27 cellular contexts compared by ENCODE assay signal in the genomic region with DNA sequence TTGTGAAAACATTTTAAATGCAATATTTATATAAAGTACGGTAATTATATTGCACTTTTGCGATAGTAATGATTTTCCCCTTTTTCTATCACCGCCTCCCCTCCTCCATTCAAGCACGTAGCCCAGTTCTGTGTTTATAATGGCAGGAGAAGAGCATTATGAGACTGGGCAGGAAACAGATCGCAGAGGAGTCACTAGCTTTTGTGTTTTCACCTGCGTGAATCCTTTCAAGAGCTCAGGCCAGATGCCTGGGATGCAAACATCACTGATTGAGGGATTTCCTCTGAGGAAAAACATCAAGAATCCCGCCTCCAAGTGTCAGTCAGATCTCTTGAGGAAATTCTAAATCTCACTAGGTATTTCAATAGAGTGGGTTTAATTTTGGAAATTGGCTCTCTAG.
DNase-seq lines count a peak whose midpoint lies in the region; TF ChIP-seq lines count a peak whose summit lies in the region.
"Had no signal": no experiment of that assay in that cellular context is flagged by ENCODE, and none has a peak within 500 bp of the region (broad histone marks: within the 10 kb centered on the region; RNA-seq: fewer than 3 reads in every experiment).

No MANE protein-coding gene starts in this region.

- H3K4ac ChIP-seq in trophoblast cell (ENCODE audit: low read depth, low read length) = no peak overlapping the region

- H2BK120ac ChIP-seq in trophoblast cell (ENCODE audit: insufficient read depth, low read length, poor library complexity) = peak overlapping the region; percentile 81

- H3K27ac ChIP-seq in trophoblast cell (ENCODE audit: low read depth, low read length) = no peak overlapping the region
- H3K27ac ChIP-seq in esophagus squamous epithelium = no peak overlapping the region
- H3K27ac ChIP-seq: gastroesophageal sphincter, GM23248, PC-9, psoas muscle, tibial nerve had no signal

- H3K14ac ChIP-seq in trophoblast cell (ENCODE audit: low read length) = peak overlapping the region; percentile 92

- H3K23ac ChIP-seq in trophoblast cell (ENCODE audit: low read length) = no peak overlapping the region

- H3K4me1 Mint-ChIP-seq in T-helper 2 cell treated with Interferon-gamma antibody and Interleukin-4, amounts not matched to agents 5 μg/mL and 100 μg/mL, for 36 hours (ENCODE audit: low read depth) = no peaks in the 10 kb centered on the region
- H3K4me1 Mint-ChIP-seq: activated CD4-positive, alpha-beta memory T cell treated with anti-CD3 and anti-CD28 coated beads, Interleukin-2, amount 10 ng/mL, durations not matched to agents 7 days and 5 days; central memory CD8-positive, alpha-beta T cell; naive B cell had no signal

- DNase-seq in NCI-H1417 (lab: John Stamatoyannopoulos, UW) (peak in 2 of 3 experiments; percentile 12 to 46), NCI-H1417 treated with DMSO at 0.1 percent for 48 hours (lab: John Stamatoyannopoulos, UW) (no peak), NCI-H1092 treated with DMSO at 0.1 percent for 48 hours (lab: John Stamatoyannopoulos, UW) (peak; percentile 44), SHP77 treated with DMSO at 0.1 percent for 48 hours (lab: John Stamatoyannopoulos, UW) (peak; percentile 70), trophoblast cell (no peak), esophagus squamous epithelium (lab: John Stamatoyannopoulos, UW) (no peak)
- no peak for DNase-seq in T-helper 2 cell treated with Interferon-gamma antibody and Interleukin-4, amounts not matched to agents 5 μg/mL and 100 μg/mL, for 36 hours (ENCODE audit: low spot score)
- DNase-seq in effector CD8-positive, alpha-beta T cell (lab: John Stamatoyannopoulos, UW) = no peak
- DNase-seq: 8988T; activated CD4-positive, alpha-beta memory T cell treated with anti-CD3 and anti-CD28 coated beads, Interleukin-2, amount 10 ng/mL, durations not matched to agents 7 days and 5 days; activated CD8-positive, alpha-beta memory T cell treated with anti-CD3 and anti-CD28 coated beads, Interleukin-2, amount 50 U/mL, for 4 hours; activated naive CD4-positive, alpha-beta T cell treated with anti-CD3 and anti-CD28 coated beads for 36 hours; C1 segment of cervical spinal cord; GM23248; midbrain; naive B cell; NCI-H1048; NCI-H446; occipital lobe; stimulated activated CD4-positive, alpha-beta T cell treated with anti-CD3 and anti-CD28 coated beads, Interleukin-15, amount 100 ng/mL, for 24 hours; stimulated activated CD4-positive, alpha-beta T cell treated with anti-CD3 and anti-CD28 coated beads, Interleukin-4, amount 100 ng/mL, for 4 hours had no signal

- H3K9me3 ChIP-seq in trophoblast cell (ENCODE audit: insufficient read depth, low read depth, low read length) = peaks cover 3% of the 10 kb centered on the region
- H3K9me3 ChIP-seq in esophagus squamous epithelium = no peaks in the 10 kb centered on the region
- H3K9me3 ChIP-seq: gastroesophageal sphincter, psoas muscle, tibial nerve had no signal

- H2AK5ac ChIP-seq in trophoblast cell (ENCODE audit: low read length) = no peak overlapping the region

- H3K79me1 ChIP-seq in trophoblast cell (ENCODE audit: low read length) = peaks cover 48% of the 10 kb centered on the region

- H3K4me1 ChIP-seq in trophoblast cell (ENCODE audit: control insufficient read depth in 1 of 2, insufficient read depth in 2 of 2, low read length in 2 of 2) = peaks cover 9 to 28% of the 10 kb centered on the region in 2 experiments
- no peaks in the 10 kb centered on the region for H3K4me1 ChIP-seq in esophagus squamous epithelium
- H3K4me1 ChIP-seq: psoas muscle had no signal

- H3K36me3 ChIP-seq in trophoblast cell (ENCODE audit: control insufficient read depth in 1 of 2, insufficient read depth in 2 of 2, low read length in 2 of 2) (peaks cover 0 to 9% of the 10 kb centered on the region in 2 experiments), esophagus squamous epithelium (no peaks in the 10 kb centered on the region)
- H3K36me3 ChIP-seq: gastroesophageal sphincter, tibial nerve had no signal

- no peak overlapping the region for H4K12ac ChIP-seq in trophoblast cell (ENCODE audit: low read depth, low read length)

- H4K91ac ChIP-seq in trophoblast cell (ENCODE audit: low read depth, low read length) = peak overlapping the region; percentile 83

- no peaks in the 10 kb centered on the region for H3K9me3 Mint-ChIP-seq in T-helper 2 cell treated with Interferon-gamma antibody and Interleukin-4, amounts not matched to agents 5 μg/mL and 100 μg/mL, for 36 hours
- H3K9me3 Mint-ChIP-seq: activated CD4-positive, alpha-beta memory T cell treated with anti-CD3 and anti-CD28 coated beads, Interleukin-2, amount 10 ng/mL, durations not matched to agents 7 days and 5 days; activated naive CD4-positive, alpha-beta T cell treated with anti-CD3 and anti-CD28 coated beads for 36 hours; central memory CD8-positive, alpha-beta T cell had no signal

- H2BK12ac ChIP-seq in trophoblast cell (ENCODE audit: low read length) = peak overlapping the region; percentile 89

- no peak overlapping the region for H2AFZ ChIP-seq in trophoblast cell (ENCODE audit: insufficient read depth, low read length, poor library complexity)
- H2AFZ ChIP-seq: GM23248, PC-9 had no signal

- intact Hi-C loops in esophagus squamous epithelium (cut with DNase I) = no loop called here

- no peak overlapping the region for H3K18ac ChIP-seq in trophoblast cell (ENCODE audit: low read length)

- no peak overlapping the region for H3K4me3 Mint-ChIP-seq in T-helper 2 cell treated with Interferon-gamma antibody and Interleukin-4, amounts not matched to agents 5 μg/mL and 100 μg/mL, for 36 hours
- H3K4me3 Mint-ChIP-seq: activated CD4-positive, alpha-beta memory T cell treated with anti-CD3 and anti-CD28 coated beads, Interleukin-2, amount 10 ng/mL, durations not matched to agents 7 days and 5 days; activated naive CD4-positive, alpha-beta T cell treated with anti-CD3 and anti-CD28 coated beads for 36 hours; central memory CD8-positive, alpha-beta T cell; dendritic cell treated with granulocyte-macrophage colony-stimulating factor and Interleukin-4, amounts not matched to agents 40 ng/mL and 50 ng/mL, for 4 days; naive B cell had no signal

- no peak for TF ChIP-seq POLR2A in esophagus squamous epithelium (IDR thresholded peaks at IDR 0.05)

- no peak overlapping the region for H3K9ac ChIP-seq in trophoblast cell (ENCODE audit: low read length)
- H3K9ac ChIP-seq: GM23248 had no signal

- no peak overlapping the region for H3K4me2 ChIP-seq in trophoblast cell (ENCODE audit: low read length)
- H3K4me2 ChIP-seq: PC-9 had no signal

- peak overlapping the region; percentile 55 for H2BK5ac ChIP-seq in trophoblast cell (ENCODE audit: low read depth, low read length, poor library complexity)

- no peaks in the 10 kb centered on the region for H3K36me3 Mint-ChIP-seq in T-helper 2 cell treated with Interferon-gamma antibody and Interleukin-4, amounts not matched to agents 5 μg/mL and 100 μg/mL, for 36 hours (ENCODE audit: low read depth)
- H3K36me3 Mint-ChIP-seq: naive B cell had no signal

- peak overlapping the region; percentile 66 for H4K8ac ChIP-seq in trophoblast cell (ENCODE audit: low read depth, low read length)

- TF ChIP-seq CTCF in esophagus squamous epithelium (IDR thresholded peaks at IDR 0.05) = no peak

- H3K27me3 Mint-ChIP-seq in T-helper 2 cell treated with Interferon-gamma antibody and Interleukin-4, amounts not matched to agents 5 μg/mL and 100 μg/mL, for 36 hours (ENCODE audit: low read depth) = no peaks in the 10 kb centered on the region
- H3K27me3 Mint-ChIP-seq: activated CD4-positive, alpha-beta memory T cell treated with anti-CD3 and anti-CD28 coated beads, Interleukin-2, amount 10 ng/mL, durations not matched to agents 7 days and 5 days; central memory CD8-positive, alpha-beta T cell had no signal

- WGBS in trophoblast cell (ENCODE audit: extremely low coverage, insufficient coverage, insufficient read length) = no CpG with 5 or more reads among the region's 7 CpGs
- whole genome bisulfite sequencing in esophagus squamous epithelium, 2 donors = 86 to 89% methylated on average over 7 of the region's 7 CpGs

- H3K79me2 ChIP-seq in trophoblast cell (ENCODE audit: control insufficient read depth, insufficient read depth, low read length, poor library complexity) = peaks cover 6% of the 10 kb centered on the region

- H3K4me3 ChIP-seq in trophoblast cell (ENCODE audit: low read depth, low read length) (no peak overlapping the region), esophagus squamous epithelium (no peak overlapping the region)
- H3K4me3 ChIP-seq: gastroesophageal sphincter, GM23248, PC-9, psoas muscle, tibial nerve had no signal

- no peaks in the 10 kb centered on the region for H3K27me3 ChIP-seq in trophoblast cell (ENCODE audit: insufficient read depth, low read length)
- no peaks in the 10 kb centered on the region for H3K27me3 ChIP-seq in esophagus squamous epithelium
- H3K27me3 ChIP-seq: gastroesophageal sphincter, tibial nerve had no signal

- H3K27ac Mint-ChIP-seq in T-helper 2 cell treated with Interferon-gamma antibody and Interleukin-4, amounts not matched to agents 5 μg/mL and 100 μg/mL, for 36 hours = no peak overlapping the region
- H3K27ac Mint-ChIP-seq: activated CD4-positive, alpha-beta memory T cell treated with anti-CD3 and anti-CD28 coated beads, Interleukin-2, amount 10 ng/mL, durations not matched to agents 7 days and 5 days; activated naive CD4-positive, alpha-beta T cell treated with anti-CD3 and anti-CD28 coated beads for 36 hours; naive B cell had no signal

Comparison
In these comparisons a context has a peak if more than half of its experiments do, and no peak if none do; other contexts are left out.
1. DNase-seq: peak in NCI-H1417 (2 of 3), NCI-H1092 treated with DMSO at 0.1 percent for 48 hours (single experiment) and SHP77 treated with DMSO at 0.1 percent for 48 hours (single experiment); none in NCI-H1417 treated with DMSO at 0.1 percent for 48 hours (single experiment), trophoblast cell (0 of 2), T-helper 2 cell treated with Interferon-gamma antibody and Interleukin-4, amounts not matched to agents 5 μg/mL and 100 μg/mL, for 36 hours (single experiment), esophagus squamous epithelium (single experiment) and effector CD8-positive, alpha-beta T cell (single experiment).